Comparison of ENCODE assay signal across 22 cellular contexts in the genomic region with DNA sequence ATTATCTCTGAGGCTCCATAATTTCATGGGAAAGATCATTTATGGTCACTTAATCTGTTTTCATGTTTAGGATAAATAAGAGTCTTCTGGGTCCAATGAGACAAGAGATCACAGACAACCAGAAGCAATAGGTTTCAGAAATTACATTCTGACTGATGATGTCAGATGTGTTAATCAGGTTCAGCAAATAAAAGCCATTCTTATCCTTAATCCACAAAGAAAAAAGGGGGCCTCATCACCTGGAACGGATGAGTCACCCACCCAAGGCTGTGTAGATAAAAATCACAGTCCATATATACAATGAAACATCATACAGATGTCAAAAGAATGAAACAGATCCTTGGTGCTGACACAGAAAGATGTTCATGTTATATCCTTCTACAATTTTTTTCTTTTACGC. TPM values are rescaled to one million over a fixed set of nuclear protein-coding genes. Genes with fewer than 3 reads are reported as not detected.
DNase-seq lines count a peak whose midpoint lies in the region; ATAC-seq and FAIRE-seq lines count a peak whose summit lies in the region.
"Had no signal": no experiment of that assay in that cellular context is flagged by ENCODE, and none has a peak within 500 bp of the region (broad histone marks: within the 10 kb centered on the region; RNA-seq: fewer than 3 reads in every experiment).

No MANE protein-coding gene starts in this region.

- peak; percentile 24 for FAIRE-seq in colon (lab: Jason Lieb, UNC)

- peak; percentile 11 for DNase-seq in NCI-H2227 treated with DMSO at 0.1 percent for 48 hours (lab: John Stamatoyannopoulos, UW)
- no peak for DNase-seq in NCI-H2227 (lab: John Stamatoyannopoulos, UW; ENCODE audit: unreplicated experiment)
- DNase-seq in stimulated activated CD4-positive, alpha-beta T cell treated with anti-CD3 and anti-CD28 coated beads, Interleukin-1b, Interleukin-23, amount 100 ng/mL, for 48 hours: peak; percentile 19
- no peak for DNase-seq in stimulated activated CD4-positive, alpha-beta T cell treated with anti-CD3 and anti-CD28 coated beads, Interleukin-4, amount 100 ng/mL, for 24 hours
- DNase-seq in activated gamma-delta T cell (lab: John Stamatoyannopoulos, UW): no peak
- DNase-seq in NCI-H446 (lab: John Stamatoyannopoulos, UW): no peak
- no peak for DNase-seq in Right ventricle myocardium inferior (ENCODE audit: missing footprints)
- DNase-seq: activated CD8-positive, alpha-beta memory T cell treated with anti-CD3 and anti-CD28 coated beads, Interleukin-2, amount 10 ng/mL, durations not matched to agents 7 days and 5 days; COR-L47; DND-41; heart left ventricle; left colon; mesenchymal stem cell; NCI-H187 treated with DMSO at 0.1 percent for 48 hours; NK-92 treated with Interleukin-12 subunit alpha and Interleukin-12 subunit beta, amount 100 ng/mL, for 24 hours; psoas muscle; SIG-M5; T-cell; upper lobe of left lung had no signal

- intact Hi-C loops in Right ventricle myocardium inferior (cut with DNase I): no loop called here

- ATAC-seq in Right ventricle myocardium inferior: no peak
- ATAC-seq: activated CD4-positive, CD25-positive, alpha-beta regulatory T cell treated with anti-CD3 and anti-CD28 coated beads, Interleukin-2, amount 50 U/mL, for 24 hours; activated CD8-positive, alpha-beta memory T cell treated with anti-CD3 and anti-CD28 coated beads, Interleukin-2, amount 10 ng/mL, durations not matched to agents 7 days and 5 days; heart left ventricle; left colon; Panc1; psoas muscle; T-cell had no signal

RNA-seq across cellular contexts. Expression of gene SYTL4, which starts 36.6 kb away (rescaled TPM):
- 2.2 TPM for total RNA-seq in Right ventricle myocardium inferior
- total RNA-seq: activated CD8-positive, alpha-beta memory T cell treated with anti-CD3 and anti-CD28 coated beads, Interleukin-2, amount 10 ng/mL, durations not matched to agents 7 days and 5 days had no signal

RNA-seq across cellular contexts. Expression of gene SRPX2, which starts 51.3 kb away (rescaled TPM):
- 9.7 TPM for total RNA-seq in Right ventricle myocardium inferior
- total RNA-seq: activated CD8-positive, alpha-beta memory T cell treated with anti-CD3 and anti-CD28 coated beads, Interleukin-2, amount 10 ng/mL, durations not matched to agents 7 days and 5 days had no signal

RNA-seq across cellular contexts. Expression of gene TSPAN6, which starts 58.7 kb away (rescaled TPM):
- 5.0 TPM for total RNA-seq in Right ventricle myocardium inferior
- total RNA-seq: activated CD8-positive, alpha-beta memory T cell treated with anti-CD3 and anti-CD28 coated beads, Interleukin-2, amount 10 ng/mL, durations not matched to agents 7 days and 5 days had no signal

Comparison
In these comparisons a context has a peak if more than half of its experiments do, and no peak if none do; other contexts are left out.
1. DNase-seq: peak in NCI-H2227 treated with DMSO at 0.1 percent for 48 hours (single experiment) and stimulated activated CD4-positive, alpha-beta T cell treated with anti-CD3 and anti-CD28 coated beads, Interleukin-1b, Interleukin-23, amount 100 ng/mL, for 48 hours (single experiment); none in NCI-H2227 (single experiment), stimulated activated CD4-positive, alpha-beta T cell treated with anti-CD3 and anti-CD28 coated beads, Interleukin-4, amount 100 ng/mL, for 24 hours (single experiment), activated gamma-delta T cell (single experiment), NCI-H446 (0 of 2) and Right ventricle myocardium inferior (single experiment).